Comparison of ENCODE assay signal across 11 cellular contexts in genomic region chr9:93500571-93501298, GRCh38. TPM values are rescaled to one million over a fixed set of nuclear protein-coding genes. Genes with fewer than 3 reads are reported as not detected.
DNase-seq lines count a peak whose midpoint lies in the region; ATAC-seq and TF ChIP-seq lines count a peak whose summit lies in the region.
"Had no signal": no experiment of that assay in that cellular context is flagged by ENCODE, and none has a peak within 500 bp of the region (broad histone marks: within the 10 kb centered on the region; RNA-seq: fewer than 3 reads in every experiment).

No MANE protein-coding gene starts in this region.

- no peaks in the 10 kb centered on the region for H3K9me3 Mint-ChIP-seq in T-helper 1 cell treated with Interleukin-12 subunit alpha and Interleukin-12 subunit beta and Interleukin-4 antibody, amounts not matched to agents 30 μg/mL and 1 μg/mL, for 36 hours
- H3K9me3 Mint-ChIP-seq in activated CD8-positive, alpha-beta T cell treated with anti-CD3 and anti-CD28 coated beads, Interleukin-2, amount 10 ng/mL, durations not matched to agents 7 days and 5 days (ENCODE audit: insufficient read depth) = no peaks in the 10 kb centered on the region

- H3K36me3 Mint-ChIP-seq in T-helper 1 cell treated with Interleukin-12 subunit alpha and Interleukin-12 subunit beta and Interleukin-4 antibody, amounts not matched to agents 30 μg/mL and 1 μg/mL, for 36 hours (ENCODE audit: low read depth) = peaks cover 30% of the 10 kb centered on the region
- H3K36me3 Mint-ChIP-seq in activated CD8-positive, alpha-beta T cell treated with anti-CD3 and anti-CD28 coated beads, Interleukin-2, amount 10 ng/mL, durations not matched to agents 7 days and 5 days (ENCODE audit: low read depth) = peaks cover 73% of the 10 kb centered on the region

- 88% methylated on average over 4 of the region's 4 CpGs for WGBS in right cardiac atrium
- WGBS in stomach, 5 donors = 86 to 92% (median 89%) methylated on average over 4 of the region's 4 CpGs

- no peak overlapping the region for H3K27ac ChIP-seq in right cardiac atrium (ENCODE audit: low read length)
- H3K27ac ChIP-seq in stomach = peak overlapping the region in 4 of 5 donors; percentile 37 to 80 (median 53)
- H3K27ac ChIP-seq: 22Rv1 had no signal

- peaks cover 31 to 51% (median 49%) of the 10 kb centered on the region in 4 donors for H3K36me3 ChIP-seq in stomach

- TF ChIP-seq CTCF in stomach (IDR thresholded peaks at IDR 0.05) = no peak

- POLR2A ChIA-PET in activated CD8-positive, alpha-beta T cell treated with anti-CD3 and anti-CD28 coated beads, Interleukin-2, amount 10 ng/mL, durations not matched to agents 7 days and 5 days (lab: Charles Lee) = interaction anchor here (0.8 kb wide), 1 partner anchor 66 kb away, joined by 3 read pairs; no protein-coding TSS in a partner anchor

- H3K4me1 ChIP-seq in right cardiac atrium (ENCODE audit: control insufficient read depth, insufficient read depth, low read length) = peaks cover 3% of the 10 kb centered on the region
- peaks cover 9 to 61% (median 31%) of the 10 kb centered on the region in 4 donors for H3K4me1 ChIP-seq in stomach

- intact Hi-C loops in right cardiac atrium (cut with DNase I) (no loop called here), stomach (cut with DNase I; ENCODE audit: low total_unique reads) (no loop called here)

- peak; percentile 35 for ATAC-seq in activated CD8-positive, alpha-beta T cell treated with anti-CD3 and anti-CD28 coated beads, Interleukin-2, amount 10 ng/mL, durations not matched to agents 7 days and 5 days
- ATAC-seq in right cardiac atrium (peak in 1 of 2 donors; percentile 31), GM19351 (IDR thresholded peaks at IDR 0.05; ENCODE audit: unreplicated experiment) (no peak)

- H3K4me1 Mint-ChIP-seq in T-helper 1 cell treated with Interleukin-12 subunit alpha and Interleukin-12 subunit beta and Interleukin-4 antibody, amounts not matched to agents 30 μg/mL and 1 μg/mL, for 36 hours (ENCODE audit: low read depth) = peaks cover 35% of the 10 kb centered on the region
- peaks cover 37% of the 10 kb centered on the region for H3K4me1 Mint-ChIP-seq in activated CD8-positive, alpha-beta T cell treated with anti-CD3 and anti-CD28 coated beads, Interleukin-2, amount 10 ng/mL, durations not matched to agents 7 days and 5 days (ENCODE audit: low read depth)

- CTCF ChIA-PET in activated CD8-positive, alpha-beta T cell treated with anti-CD3 and anti-CD28 coated beads, Interleukin-2, amount 10 ng/mL, durations not matched to agents 7 days and 5 days (lab: Charles Lee) = interaction anchor here (1.5 kb wide), 1 partner anchor 66 kb away, joined by 4 read pairs; no protein-coding TSS in a partner anchor

- H3K27me3 Mint-ChIP-seq in T-helper 1 cell treated with Interleukin-12 subunit alpha and Interleukin-12 subunit beta and Interleukin-4 antibody, amounts not matched to agents 30 μg/mL and 1 μg/mL, for 36 hours (ENCODE audit: low read depth) = no peaks in the 10 kb centered on the region
- no peaks in the 10 kb centered on the region for H3K27me3 Mint-ChIP-seq in activated CD8-positive, alpha-beta T cell treated with anti-CD3 and anti-CD28 coated beads, Interleukin-2, amount 10 ng/mL, durations not matched to agents 7 days and 5 days (ENCODE audit: low read depth)

- peak overlapping the region; percentile 84 for H3K4me3 Mint-ChIP-seq in T-helper 1 cell treated with Interleukin-12 subunit alpha and Interleukin-12 subunit beta and Interleukin-4 antibody, amounts not matched to agents 30 μg/mL and 1 μg/mL, for 36 hours
- H3K4me3 Mint-ChIP-seq in activated CD8-positive, alpha-beta T cell treated with anti-CD3 and anti-CD28 coated beads, Interleukin-2, amount 10 ng/mL, durations not matched to agents 7 days and 5 days = peak overlapping the region; percentile 75

- DNase-seq in T-helper 1 cell = no peak
- DNase-seq in activated CD8-positive, alpha-beta T cell treated with anti-CD3 and anti-CD28 coated beads, Interleukin-2, amount 10 ng/mL, durations not matched to agents 7 days and 5 days = no peak
- no peak for DNase-seq in right cardiac atrium
- DNase-seq in stomach = no peak
- DNase-seq in DMS114 treated with DMSO at 0.1 percent for 48 hours (lab: John Stamatoyannopoulos, UW; ENCODE audit: unreplicated experiment) = no peak
- DNase-seq in amygdala (lab: John Stamatoyannopoulos, UW) = no peak
- DNase-seq: adrenal gland, Kasumi-1 had no signal

- TF ChIP-seq POLR2A in stomach (IDR thresholded peaks at IDR 0.05) = no peak

- no peaks in the 10 kb centered on the region for H3K27me3 ChIP-seq in right cardiac atrium (ENCODE audit: control insufficient read depth, insufficient read depth)
- no peaks in the 10 kb centered on the region for H3K27me3 ChIP-seq in stomach
- H3K27me3 ChIP-seq: adrenal gland had no signal

- peak overlapping the region; percentile 81 for H3K27ac Mint-ChIP-seq in T-helper 1 cell treated with Interleukin-12 subunit alpha and Interleukin-12 subunit beta and Interleukin-4 antibody, amounts not matched to agents 30 μg/mL and 1 μg/mL, for 36 hours
- peak overlapping the region; percentile 88 for H3K27ac Mint-ChIP-seq in activated CD8-positive, alpha-beta T cell treated with anti-CD3 and anti-CD28 coated beads, Interleukin-2, amount 10 ng/mL, durations not matched to agents 7 days and 5 days

- no peak for TF ChIP-seq EP300 in stomach (IDR thresholded peaks at IDR 0.05)

- no peaks in the 10 kb centered on the region for H3K9me3 ChIP-seq in right cardiac atrium (ENCODE audit: control insufficient read depth, low read length)
- no peaks in the 10 kb centered on the region for H3K9me3 ChIP-seq in stomach
- H3K9me3 ChIP-seq: adrenal gland had no signal

- H3K4me3 ChIP-seq in right cardiac atrium (ENCODE audit: low read length) (peak overlapping the region; percentile 48), stomach (peak overlapping the region; percentile 17 to 32 (median 24))

RNA-seq across cellular contexts. Expression of gene FAM120AOS, which starts 47.4 kb away (rescaled TPM):
- total RNA-seq in activated CD8-positive, alpha-beta T cell treated with anti-CD3 and anti-CD28 coated beads, Interleukin-2, amount 10 ng/mL, durations not matched to agents 7 days and 5 days = 10 to 100 TPM; 35.1 to 36.5 TPM
- total RNA-seq in right cardiac atrium (10 to 100 TPM; 38.2 to 45.6 (median 41.2) TPM), stomach (100 to 1,000 TPM in 1 of 5 donors, 10 to 100 TPM in 4; 12.9 to 232 (median 40.3) TPM)
- polyA plus RNA-seq in right cardiac atrium (39.8 TPM), stomach (10 to 100 TPM; 26.2 to 63.1 (median 38.4) TPM)

RNA-seq across cellular contexts. Expression of gene FAM120A, which starts 49.2 kb away (rescaled TPM):
- total RNA-seq in activated CD8-positive, alpha-beta T cell treated with anti-CD3 and anti-CD28 coated beads, Interleukin-2, amount 10 ng/mL, durations not matched to agents 7 days and 5 days = 100 to 1,000 TPM; 139 to 141 TPM
- total RNA-seq in right cardiac atrium = 100 to 1,000 TPM in 1 of 4 donors, 10 to 100 TPM in 3; 77.8 to 111 (median 90.2) TPM
- 42.3 TPM for polyA plus RNA-seq in right cardiac atrium
- 100 to 1,000 TPM in 3 of 5 donors, 10 to 100 TPM in 2; 88.7 to 192 (median 103) TPM for total RNA-seq in stomach
- polyA plus RNA-seq in stomach = 10 to 100 TPM; 35.8 to 59.4 (median 42.2) TPM
